10 cellular contexts compared by ENCODE assay signal in the genomic region with DNA sequence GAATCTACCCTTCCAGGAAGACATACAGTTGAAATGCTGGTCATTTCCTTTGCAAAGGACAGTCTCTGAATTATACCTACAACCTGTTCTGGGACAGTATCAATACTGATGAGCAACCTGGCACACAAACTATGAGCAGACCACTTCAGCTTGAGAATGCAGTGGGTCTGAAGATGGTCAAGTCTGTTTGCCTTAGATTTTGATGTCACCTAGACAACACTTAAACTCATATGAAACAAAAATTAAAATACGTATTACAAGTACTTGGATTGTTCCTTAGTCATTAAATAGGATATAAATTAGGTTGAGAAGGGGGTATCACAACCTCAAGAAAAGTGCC. TPM values are rescaled to one million over a fixed set of nuclear protein-coding genes. Genes with fewer than 3 reads are reported as not detected.
DNase-seq lines count a peak whose midpoint lies in the region; ATAC-seq and TF ChIP-seq lines count a peak whose summit lies in the region.
"Had no signal": no experiment of that assay in that cellular context is flagged by ENCODE, and none has a peak within 500 bp of the region (broad histone marks: within the 10 kb centered on the region; RNA-seq: fewer than 3 reads in every experiment).

No MANE protein-coding gene starts in this region.

- no peak overlapping the region for H3K9ac ChIP-seq in iPS-18a (ENCODE audit: low read length)
- H3K9ac ChIP-seq in colonic mucosa (ENCODE audit: low read depth in 2 of 2, low read length in 2 of 2) = peak overlapping the region in 1 of 2 donors; percentile 34

- H3K9me3 Mint-ChIP-seq in MCF 10A (ENCODE audit: unreplicated experiment) = no peaks in the 10 kb centered on the region

- H3K27me3 Mint-ChIP-seq in MCF 10A (ENCODE audit: insufficient read depth, unreplicated experiment) = no peaks in the 10 kb centered on the region

- TF ChIP-seq POLR2A in breast epithelium (IDR thresholded peaks at IDR 0.05) (no peak), suprapubic skin (IDR thresholded peaks at IDR 0.05) (no peak)

- H3K4me1 Mint-ChIP-seq in MCF 10A (ENCODE audit: insufficient read depth, unreplicated experiment) = peaks cover 20% of the 10 kb centered on the region

- BruUV-seq in MCF 10A (replicated peaks; lab: Mats Ljungman, UMichigan) = no TSS peak

- H3K9me3 ChIP-seq in breast epithelium = no peaks in the 10 kb centered on the region
- H3K9me3 ChIP-seq in iPS-18a (ENCODE audit: control insufficient read depth, low read depth, low read length) = no peaks in the 10 kb centered on the region
- no peaks in the 10 kb centered on the region for H3K9me3 ChIP-seq in suprapubic skin
- no peaks in the 10 kb centered on the region for H3K9me3 ChIP-seq in colonic mucosa

- H3K36me3 Mint-ChIP-seq in MCF 10A (ENCODE audit: insufficient read depth, unreplicated experiment) = peaks cover 86% of the 10 kb centered on the region

- H3K36me3 ChIP-seq in breast epithelium (no peaks in the 10 kb centered on the region), iPS-18a (ENCODE audit: control insufficient read depth, low read depth, low read length) (peaks cover 49% of the 10 kb centered on the region), suprapubic skin (peaks cover 44% of the 10 kb centered on the region), colonic mucosa (no peaks in the 10 kb centered on the region)

- peak overlapping the region in 1 of 3 donors; percentile 93 for H3K4me3 ChIP-seq in breast epithelium
- peak overlapping the region; percentile 90 for H3K4me3 ChIP-seq in iPS-18a (ENCODE audit: low read length)
- peak overlapping the region; percentile 82 for H3K4me3 ChIP-seq in suprapubic skin
- no peak overlapping the region for H3K4me3 ChIP-seq in colonic mucosa

- H3K4me1 ChIP-seq in breast epithelium (peaks cover 0 to 17% of the 10 kb centered on the region in 2 donors), iPS-18a (ENCODE audit: control insufficient read depth, low read depth, low read length) (peaks cover 12% of the 10 kb centered on the region), suprapubic skin (peaks cover 66% of the 10 kb centered on the region), colonic mucosa (no peaks in the 10 kb centered on the region)

- H3K4me3 Mint-ChIP-seq in MCF 10A (ENCODE audit: unreplicated experiment) = peak overlapping the region; percentile 100

- intact Hi-C loops in MCF 10A (cut with micrococcal nuclease) = loop anchor here (10.0 kb wide), 1 partner anchor 331 kb away; no protein-coding TSS in a partner anchor
- intact Hi-C loops in breast epithelium (cut with DNase I; ENCODE audit: low total_unique reads) = no loop called here
- intact Hi-C loops in colonic mucosa (cut with DNase I) = no loop called here

- ATAC-seq in GM21381 (IDR thresholded peaks at IDR 0.05; ENCODE audit: unreplicated experiment) = no peak

- POLR2A ChIA-PET in MCF 10A (lab: Yijun Ruan, JAX) = interaction anchor here (0.5 to 9.1 kb wide), 10 partner anchors 8 to 702 kb away, joined by 3 to 150 read pairs (median 3); partner anchors contain the start of genes JMJD6, METTL23 and ST6GALNAC2

- CTCF ChIA-PET in MCF 10A (lab: Yijun Ruan, JAX) = interaction anchor here (0.7 kb wide), 1 partner anchor 525 kb away, joined by 3 read pairs; no protein-coding TSS in a partner anchor

- H3K27ac ChIP-seq in breast epithelium (peak overlapping the region in 1 of 2 donors; percentile 99), VCaP (peak overlapping the region; percentile 100), iPS-18a (ENCODE audit: low read length) (no peak overlapping the region), suprapubic skin (no peak overlapping the region), colonic mucosa (no peak overlapping the region)

- TF ChIP-seq CTCF in MCF 10A (IDR thresholded peaks at IDR 0.05; ENCODE audit: unreplicated experiment) = no peak
- no peak for TF ChIP-seq CTCF in breast epithelium (IDR thresholded peaks at IDR 0.05)
- TF ChIP-seq CTCF in VCaP (conservative IDR thresholded peaks at IDR 0.05) = no peak
- no peak for TF ChIP-seq CTCF in suprapubic skin (IDR thresholded peaks at IDR 0.05)
- TF ChIP-seq CTCF in colonic mucosa (IDR thresholded peaks at IDR 0.05) = no peak

- H3K27me3 ChIP-seq in breast epithelium (no peaks in the 10 kb centered on the region), iPS-18a (ENCODE audit: control insufficient read depth, insufficient read depth, low read length) (no peaks in the 10 kb centered on the region), suprapubic skin (no peaks in the 10 kb centered on the region), colonic mucosa (no peaks in the 10 kb centered on the region)

- no peak for TF ChIP-seq EP300 in suprapubic skin (IDR thresholded peaks at IDR 0.05)

- WGBS in suprapubic skin = 67% methylated on average over 1 of the region's 1 CpG

- H3K27ac Mint-ChIP-seq in MCF 10A (ENCODE audit: low read depth, unreplicated experiment) = peak overlapping the region; percentile 36

- DNase-seq in MCF 10A (ENCODE audit: unreplicated experiment) (no peak), breast epithelium (ENCODE audit: low spot score in 2 of 2) (no peak), suprapubic skin (ENCODE audit: low spot score in 2 of 2) (no peak), colonic mucosa (no peak), SW480 (ENCODE audit: low spot score) (no peak)
- DNase-seq: aorta, NCI-H1436 had no signal

RNA-seq across cellular contexts. Expression of gene SRSF2, which starts 3.5 kb away (rescaled TPM):
- total RNA-seq in MCF 10A (2022) (161 and 168 TPM in 2 replicates), breast epithelium (100 to 1,000 TPM; 143 to 247 (median 244) TPM), suprapubic skin (100 to 1,000 TPM; 170 to 253 (median 186) TPM), colonic mucosa (100 to 1,000 TPM; 163 to 300 TPM)

RNA-seq across cellular contexts. Expression of gene MFSD11, which starts 4.3 kb away (rescaled TPM):
- total RNA-seq in MCF 10A (2022) (11.6 and 13.8 TPM in 2 replicates), breast epithelium (10 to 100 TPM; 20.6 to 42.6 (median 23.6) TPM), suprapubic skin (10 to 100 TPM; 31.5 to 78.8 (median 37.2) TPM), colonic mucosa (10 to 100 TPM; 24.9 to 38.9 TPM)

RNA-seq across cellular contexts. Expression of gene METTL23, which starts 6.9 kb away (rescaled TPM):
- total RNA-seq in MCF 10A (2022) = 35.1 and 37.1 TPM in 2 replicates
- 10 to 100 TPM; 25.6 to 47.7 (median 28.5) TPM for total RNA-seq in breast epithelium
- total RNA-seq in suprapubic skin = 10 to 100 TPM; 20.6 to 29.9 (median 23.0) TPM
- total RNA-seq in colonic mucosa = 10 to 100 TPM; 21.7 to 29.7 TPM

RNA-seq across cellular contexts. Expression of gene JMJD6, which starts 7.2 kb away (rescaled TPM):
- total RNA-seq in MCF 10A (2022) (29.4 and 45.8 TPM in 2 replicates), breast epithelium (10 to 100 TPM; 13.1 to 34.1 (median 25.6) TPM), suprapubic skin (10 to 100 TPM; 13.8 to 22.1 (median 17.7) TPM), colonic mucosa (10 to 100 TPM; 38.6 to 41.6 TPM)

RNA-seq across cellular contexts. Expression of gene MXRA7, which starts 22.8 kb away (rescaled TPM):
- total RNA-seq in MCF 10A (2022) (33.6 and 35.1 TPM in 2 replicates), breast epithelium (100 to 1,000 TPM; 106 to 242 (median 113) TPM), suprapubic skin (10 to 100 TPM; 44.5 to 67.8 (median 56.9) TPM), colonic mucosa (10 to 100 TPM; 20.3 to 39.3 TPM)
